17 cellular contexts compared by ENCODE assay signal in genomic region chr3:171564723-171565122, GRCh38.
A peak's percentile ranks its signal among the peaks of the same experiment; 100 is the strongest.
DNase-seq lines count a peak whose midpoint lies in the region; ATAC-seq and TF ChIP-seq lines count a peak whose summit lies in the region.
"Had no signal": no experiment of that assay in that cellular context is flagged by ENCODE, and none has a peak within 500 bp of the region (broad histone marks: within the 10 kb centered on the region; RNA-seq: fewer than 3 reads in every experiment).

No MANE protein-coding gene starts in this region.

- no peaks in the 10 kb centered on the region for H3K79me1 ChIP-seq in mesendoderm (ENCODE audit: low read length)

- H2BK5ac ChIP-seq in mesendoderm (ENCODE audit: low read length) = no peak overlapping the region

- no peak overlapping the region for H3K4me3 Mint-ChIP-seq in T-helper 2 cell treated with Interferon-gamma antibody and Interleukin-4, amounts not matched to agents 5 μg/mL and 100 μg/mL, for 36 hours
- H3K4me3 Mint-ChIP-seq in GM23338 = no peak overlapping the region
- H3K4me3 Mint-ChIP-seq in T-helper 17 cell = no peak overlapping the region
- H3K4me3 Mint-ChIP-seq: CD8-positive, alpha-beta T cell; HFFc6 had no signal

- no peak overlapping the region for H4K5ac ChIP-seq in mesendoderm (ENCODE audit: low read length)

- H3K27me3 ChIP-seq in GM23338 (ENCODE audit: insufficient read depth) (no peaks in the 10 kb centered on the region), mesendoderm (ENCODE audit: insufficient read depth, low read length, poor library complexity) (no peaks in the 10 kb centered on the region)
- H3K27me3 ChIP-seq: BE2C had no signal

- H3K18ac ChIP-seq in mesendoderm (ENCODE audit: low read length) = no peak overlapping the region

- H3K79me2 ChIP-seq in GM23338 (replicated peaks; ENCODE audit: insufficient read depth) (no peaks in the 10 kb centered on the region), mesendoderm (ENCODE audit: control insufficient read depth, insufficient read depth, low read length) (no peaks in the 10 kb centered on the region)

- H3K56ac ChIP-seq in mesendoderm (ENCODE audit: low read length) = no peak overlapping the region

- no peaks in the 10 kb centered on the region for H3K9me3 ChIP-seq in T-helper 17 cell (ENCODE audit: control insufficient read depth, low read length, poor library complexity, severe bottlenecking)
- no peaks in the 10 kb centered on the region for H3K9me3 ChIP-seq in mucosa of descending colon
- H3K9me3 ChIP-seq: BE2C had no signal

- intact Hi-C loops in mucosa of descending colon (cut with DNase I, micrococcal nuclease) = loop anchor here (5.0 to 10.0 kb wide), 3 partner anchors 380 to 602 kb away; no protein-coding TSS in a partner anchor

- no peak overlapping the region for H2BK15ac ChIP-seq in mesendoderm (replicated peaks; ENCODE audit: low read depth)

- peaks cover 49% of the 10 kb centered on the region for H3K4me1 Mint-ChIP-seq in T-helper 2 cell treated with Interferon-gamma antibody and Interleukin-4, amounts not matched to agents 5 μg/mL and 100 μg/mL, for 36 hours (ENCODE audit: low read depth)
- H3K4me1 Mint-ChIP-seq in GM23338 (peaks cover 5% of the 10 kb centered on the region; the same call in 2 of the 3 replicates), T-helper 17 cell (peaks cover 17% of the 10 kb centered on the region)

- WGBS in mesendoderm (ENCODE audit: extremely low coverage, insufficient coverage, low lambda C conversion rate) = no CpG with 5 or more reads among the region's 4 CpGs

- no peak overlapping the region for H2BK120ac ChIP-seq in mesendoderm (ENCODE audit: low read depth, low read length)

- H2AFZ ChIP-seq in GM23338 = peak overlapping the region; percentile 69; the same call in 1 of the 2 replicates

- H3F3A ChIP-seq in GM23338 (replicated peaks; ENCODE audit: low read depth) = no peaks in the 10 kb centered on the region

- H3K4ac ChIP-seq in mesendoderm (ENCODE audit: low read depth, low read length) = no peak overlapping the region

- peaks cover 8% of the 10 kb centered on the region for H3K9me2 ChIP-seq in GM23338 (ENCODE audit: insufficient read depth)

- peaks cover 10% of the 10 kb centered on the region for H3K36me3 Mint-ChIP-seq in T-helper 2 cell treated with Interferon-gamma antibody and Interleukin-4, amounts not matched to agents 5 μg/mL and 100 μg/mL, for 36 hours (ENCODE audit: low read depth)
- H3K36me3 Mint-ChIP-seq in GM23338 (ENCODE audit: low read depth) (no peaks in the 10 kb centered on the region), T-helper 17 cell (ENCODE audit: low read depth) (no peaks in the 10 kb centered on the region)
- H3K36me3 Mint-ChIP-seq: CD8-positive, alpha-beta T cell had no signal

- no peak overlapping the region for H3K23ac ChIP-seq in mesendoderm (ENCODE audit: low read length)

- no peaks in the 10 kb centered on the region for H4K20me1 ChIP-seq in GM23338 (replicated peaks; ENCODE audit: insufficient read depth)

- H3K27ac ChIP-seq in GM23338 (ENCODE audit: low read depth) (no peak overlapping the region), mesendoderm (ENCODE audit: low read depth, low read length) (no peak overlapping the region)

- H3K4me3 ChIP-seq in GM23338 (no peak overlapping the region), mesendoderm (ENCODE audit: low read length) (no peak overlapping the region), mucosa of descending colon (no peak overlapping the region)

- ATAC-seq in GM23338 (no peak), T-helper 17 cell (no peak), mucosa of descending colon (no peak), GM18907 (IDR thresholded peaks at IDR 0.05; ENCODE audit: unreplicated experiment) (no peak)
- ATAC-seq: CD8-positive, alpha-beta T cell; HepG2 had no signal

- no peaks in the 10 kb centered on the region for H3K4me1 ChIP-seq in GM23338 (ENCODE audit: insufficient read depth)
- no peaks in the 10 kb centered on the region for H3K4me1 ChIP-seq in mesendoderm (ENCODE audit: control insufficient read depth, low read depth, low read length)
- H3K4me1 ChIP-seq in mucosa of descending colon (ENCODE audit: low read depth) = no peaks in the 10 kb centered on the region

- peak overlapping the region; percentile 69 for H3K27ac Mint-ChIP-seq in T-helper 2 cell treated with Interferon-gamma antibody and Interleukin-4, amounts not matched to agents 5 μg/mL and 100 μg/mL, for 36 hours
- no peak overlapping the region for H3K27ac Mint-ChIP-seq in GM23338
- peak overlapping the region; percentile 45 for H3K27ac Mint-ChIP-seq in T-helper 17 cell
- H3K27ac Mint-ChIP-seq: CD8-positive, alpha-beta T cell; HFFc6 had no signal

- H3K4me2 ChIP-seq in GM23338 (no peak overlapping the region), mesendoderm (ENCODE audit: low read length) (no peak overlapping the region)

- no peaks in the 10 kb centered on the region for H3K36me3 ChIP-seq in GM23338 (ENCODE audit: insufficient read depth)
- H3K36me3 ChIP-seq in mesendoderm (ENCODE audit: control insufficient read depth, insufficient read depth, low read length) = no peaks in the 10 kb centered on the region
- H3K36me3 ChIP-seq in mucosa of descending colon (ENCODE audit: low read depth) = no peaks in the 10 kb centered on the region
- H3K36me3 ChIP-seq: BE2C had no signal

- no peak overlapping the region for H3K9ac ChIP-seq in mesendoderm (ENCODE audit: low read length)

- TF ChIP-seq CTCF in GM23338 (conservative IDR thresholded peaks at IDR 0.05; ENCODE audit: low read depth in 2 of 2) (no peak), mucosa of descending colon (IDR thresholded peaks at IDR 0.05) (no peak)

- no peak for DNase-seq in T-helper 2 cell treated with Interferon-gamma antibody and Interleukin-4, amounts not matched to agents 5 μg/mL and 100 μg/mL, for 36 hours (ENCODE audit: low spot score)
- no peak for DNase-seq in T-helper 2 cell
- DNase-seq in GM23338 (ENCODE audit: low spot score) = no peak
- DNase-seq in T-helper 17 cell = no peak
- DNase-seq in mesendoderm = peak; percentile 20
- no peak for DNase-seq in mucosa of descending colon
- DNase-seq in NCI-H1417 (lab: John Stamatoyannopoulos, UW) = no peak
- DNase-seq: 8988T; BE2C; CD8-positive, alpha-beta T cell; HFFc6; Karpas-422; MM.1S; NCI-H1105 treated with DMSO at 0.1 percent for 48 hours; NCI-H187 treated with DMSO at 0.1 percent for 48 hours had no signal

- H4K8ac ChIP-seq in mesendoderm (ENCODE audit: low read depth, low read length) = no peak overlapping the region

- peaks cover 10% of the 10 kb centered on the region for H3K27me3 Mint-ChIP-seq in T-helper 2 cell treated with Interferon-gamma antibody and Interleukin-4, amounts not matched to agents 5 μg/mL and 100 μg/mL, for 36 hours (ENCODE audit: low read depth)
- no peaks in the 10 kb centered on the region for H3K27me3 Mint-ChIP-seq in GM23338 (ENCODE audit: insufficient read depth, low read depth, poor library complexity)
- no peaks in the 10 kb centered on the region for H3K27me3 Mint-ChIP-seq in T-helper 17 cell

- H2AK5ac ChIP-seq in mesendoderm (ENCODE audit: low read length) = no peak overlapping the region

- peaks cover 6% of the 10 kb centered on the region for H3K9me3 Mint-ChIP-seq in T-helper 2 cell treated with Interferon-gamma antibody and Interleukin-4, amounts not matched to agents 5 μg/mL and 100 μg/mL, for 36 hours
- H3K9me3 Mint-ChIP-seq in GM23338 = no peaks in the 10 kb centered on the region; the same call in 2 of the 3 replicates
- H3K9me3 Mint-ChIP-seq: CD8-positive, alpha-beta T cell; HFFc6 had no signal

TF ChIP-seq in GM23338, 12 proteins besides CTCF, POLR2A, EP300 and RAD21:
- no peak for TF ChIP-seq CREB1 (CRISPR knock-in tag; IDR thresholded peaks at IDR 0.05; ENCODE audit: low read depth)
TF ChIP-seq in GM23338: peak in this region for 0.
